Comparison of ENCODE assay signal across 9 cellular contexts in genomic region chrX:113929004-113929403, GRCh38.
A peak's percentile ranks its signal among the peaks of the same experiment; 100 is the strongest.
DNase-seq lines count a peak whose midpoint lies in the region; ATAC-seq and TF ChIP-seq lines count a peak whose summit lies in the region.
"Had no signal": no experiment of that assay in that cellular context is flagged by ENCODE, and none has a peak within 500 bp of the region (broad histone marks: within the 10 kb centered on the region; RNA-seq: fewer than 3 reads in every experiment).

No MANE protein-coding gene starts in this region.

- H3K4me3 ChIP-seq in PC-9 (no peak overlapping the region), fibroblast of pulmonary artery (replicated peaks; ENCODE audit: low read depth, low read length) (no peak overlapping the region)

- no peaks in the 10 kb centered on the region for H3K79me2 ChIP-seq in PC-9 (ENCODE audit: low read depth)

- no peaks in the 10 kb centered on the region for H3K27me3 ChIP-seq in PC-9 (ENCODE audit: insufficient read depth, low read depth)

- H3F3A ChIP-seq in PC-9 (ENCODE audit: insufficient read depth, low read depth), result no peaks in the 10 kb centered on the region

- H3K27ac ChIP-seq in PC-9, result no peak overlapping the region

- no peaks in the 10 kb centered on the region for H3K4me1 ChIP-seq in PC-9 (replicated peaks; ENCODE audit: insufficient read depth)

- H3K36me3 Mint-ChIP-seq in natural killer cell treated with Interleukin-12 subunit alpha and Interleukin-12 subunit beta and Interleukin-15 and Interleukin-18, amount 100 ng/mL, for 72 hours, result no peaks in the 10 kb centered on the region
- H3K36me3 Mint-ChIP-seq: IgD-negative memory B cell had no signal

- no peaks in the 10 kb centered on the region for H3K4me1 Mint-ChIP-seq in natural killer cell treated with Interleukin-12 subunit alpha and Interleukin-12 subunit beta and Interleukin-15 and Interleukin-18, amount 100 ng/mL, for 72 hours (ENCODE audit: low read depth in 2 of 2)
- H3K4me1 Mint-ChIP-seq: IgD-negative memory B cell had no signal

- no peak overlapping the region for H3K4me2 ChIP-seq in PC-9

- TF ChIP-seq CTCF in PC-9 (conservative IDR thresholded peaks at IDR 0.05), result peak; percentile 92
- TF ChIP-seq CTCF in fibroblast of pulmonary artery (IDR thresholded peaks at IDR 0.05; ENCODE audit: low read length, missing control alignments), result peak; percentile 54

- BruUV-seq in PC-9 (replicated peaks; lab: Mats Ljungman, UMichigan), result no TSS peak

- intact Hi-C loops in PC-9 (cut with micrococcal nuclease; ENCODE audit: unreplicated experiment) (loop anchor here (2.0 to 5.0 kb wide), 2 partner anchors 790 to 1218 kb away; no protein-coding TSS in a partner anchor), posterior cingulate gyrus (cut with DNase I) (no loop called here)

- peaks cover 0 to 6% of the 10 kb centered on the region in 2 donors for H3K27me3 Mint-ChIP-seq in natural killer cell treated with Interleukin-12 subunit alpha and Interleukin-12 subunit beta and Interleukin-15 and Interleukin-18, amount 100 ng/mL, for 72 hours
- H3K27me3 Mint-ChIP-seq: IgD-negative memory B cell had no signal

- ATAC-seq in HG03354 (IDR thresholded peaks at IDR 0.05; ENCODE audit: poor library complexity, severe bottlenecking, unreplicated experiment) (peak; percentile 79), HG03521 (IDR thresholded peaks at IDR 0.05; ENCODE audit: unreplicated experiment) (no peak)
- ATAC-seq in natural killer cell treated with Interleukin-12 subunit alpha and Interleukin-12 subunit beta and Interleukin-15 and Interleukin-18, amount 100 ng/mL, for 72 hours, result no peak

- no peaks in the 10 kb centered on the region for H3K9me2 ChIP-seq in PC-9 (ENCODE audit: insufficient read depth)

- H3K4me3 Mint-ChIP-seq in natural killer cell treated with Interleukin-12 subunit alpha and Interleukin-12 subunit beta and Interleukin-15 and Interleukin-18, amount 100 ng/mL, for 72 hours, result no peak overlapping the region
- H3K4me3 Mint-ChIP-seq: IgD-negative memory B cell had no signal

- POLR2A ChIA-PET in PC-9 (lab: Charles Lee; ENCODE audit: unreplicated experiment), result no interaction called here

- no peak overlapping the region for H3K27ac Mint-ChIP-seq in natural killer cell treated with Interleukin-12 subunit alpha and Interleukin-12 subunit beta and Interleukin-15 and Interleukin-18, amount 100 ng/mL, for 72 hours
- H3K27ac Mint-ChIP-seq: IgD-negative memory B cell had no signal

- H3K36me3 ChIP-seq in PC-9 (ENCODE audit: low read depth), result no peaks in the 10 kb centered on the region

- no peaks in the 10 kb centered on the region for H4K20me1 ChIP-seq in PC-9 (ENCODE audit: insufficient read depth)

- CTCF ChIA-PET in PC-9 (lab: Charles Lee), result no interaction called here

- H2AFZ ChIP-seq in PC-9, result no peak overlapping the region

- H3K9me3 Mint-ChIP-seq in natural killer cell treated with Interleukin-12 subunit alpha and Interleukin-12 subunit beta and Interleukin-15 and Interleukin-18, amount 100 ng/mL, for 72 hours, result peaks cover 3% of the 10 kb centered on the region
- H3K9me3 Mint-ChIP-seq: IgD-negative memory B cell had no signal

- DNase-seq in DMS 273 (lab: John Stamatoyannopoulos, UW; ENCODE audit: unreplicated experiment) (peak; percentile 64), PC-9 (peak; percentile 22 to 72), fibroblast of pulmonary artery (ENCODE audit: low read depth) (peak; percentile 55), cerebellum (ENCODE audit: low spot score) (no peak), posterior cingulate gyrus (no peak)
- DNase-seq in natural killer cell treated with Interleukin-12 subunit alpha and Interleukin-12 subunit beta and Interleukin-15 and Interleukin-18, amount 100 ng/mL, for 72 hours (ENCODE audit: low spot score), result no peak

- H3K9me3 ChIP-seq in PC-9 (ENCODE audit: insufficient read depth, low read depth), result no peaks in the 10 kb centered on the region

Comparison
In these comparisons a context has a peak if more than half of its experiments do, and no peak if none do; other contexts are left out.
1. DNase-seq: peak in DMS 273 (single experiment), PC-9 (2 of 2) and fibroblast of pulmonary artery (single experiment); none in cerebellum (single experiment), posterior cingulate gyrus (0 of 10) and natural killer cell treated with Interleukin-12 subunit alpha and Interleukin-12 subunit beta and Interleukin-15 and Interleukin-18, amount 100 ng/mL, for 72 hours (single experiment).